2 cellular contexts compared by ENCODE assay signal in the genomic region with DNA sequence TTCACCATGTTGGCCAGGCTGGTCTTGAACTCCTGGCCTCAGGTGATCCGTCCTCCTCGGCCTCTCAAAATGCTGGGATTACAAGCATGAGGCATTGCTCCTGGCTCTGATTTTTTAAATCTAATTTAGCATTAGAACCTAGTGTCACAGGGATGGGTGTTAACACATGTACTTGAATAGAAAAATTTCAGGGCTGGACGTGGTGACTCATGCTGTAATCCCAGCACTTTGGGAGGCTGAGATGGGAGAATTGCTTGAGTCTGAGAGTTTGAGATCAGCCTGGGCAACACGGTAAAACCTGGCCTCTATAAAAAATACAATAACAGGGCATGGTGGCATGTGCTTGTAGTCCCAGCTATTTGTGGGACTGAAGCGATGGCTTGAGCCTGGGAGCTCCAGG.
TF ChIP-seq lines count a peak whose summit lies in the region.

No MANE protein-coding gene starts in this region.

TF ChIP-seq in GM23338, 12 proteins besides CTCF, POLR2A, EP300 and RAD21 (continued from another document):
- no peak for TF ChIP-seq ETS1 (IDR thresholded peaks at IDR 0.05)
- TF ChIP-seq REST (IDR thresholded peaks at IDR 0.05; ENCODE audit: unreplicated experiment) = no peak
- TF ChIP-seq JUNB (IDR thresholded peaks at IDR 0.05; ENCODE audit: unreplicated experiment) = no peak
- TF ChIP-seq EZH2phosphoT487 (IDR thresholded peaks at IDR 0.05; ENCODE audit: unreplicated experiment) = no peak
- TF ChIP-seq EZH2 (IDR thresholded peaks at IDR 0.05; ENCODE audit: low read depth, unreplicated experiment) = no peak
- no peak for TF ChIP-seq ZNF462 (CRISPR knock-in tag; IDR thresholded peaks at IDR 0.05)

TF ChIP-seq in SK-N-SH treated with all-trans-retinoic acid at 6 μM for 48 hours, 23 proteins besides CTCF, POLR2A, EP300 and RAD21 (continued from another document):
- TF ChIP-seq CREB5 (CRISPR knock-in tag; IDR thresholded peaks at IDR 0.05; ENCODE audit: low read depth) (no peak), ZC3H10 (CRISPR knock-in tag; IDR thresholded peaks at IDR 0.05) (no peak)
TF ChIP-seq in SK-N-SH treated with all-trans-retinoic acid at 6 μM for 48 hours: peak in this region for 0.
